ENCODE assay signal across 8 cellular contexts in genomic region chr20:50788045-50788867, GRCh38. TPM values are rescaled to one million over a fixed set of nuclear protein-coding genes. Genes with fewer than 3 reads are reported as not detected.
DNase-seq lines count a peak whose midpoint lies in the region; ATAC-seq and TF ChIP-seq lines count a peak whose summit lies in the region.

No MANE protein-coding gene starts in this region.

- no peaks in the 10 kb centered on the region for H3K27me3 Mint-ChIP-seq in progenitor cell of endocrine pancreas
- H3K27me3 Mint-ChIP-seq in activated CD4-positive, alpha-beta T cell treated with anti-CD3 and anti-CD28 coated beads, Interleukin-2, amount 10 ng/mL, durations not matched to agents 24 days and 14 days, result peaks cover 8% of the 10 kb centered on the region

- H3K4me1 Mint-ChIP-seq in progenitor cell of endocrine pancreas (ENCODE audit: low read depth), result peaks cover 11% of the 10 kb centered on the region
- H3K4me1 Mint-ChIP-seq in activated CD4-positive, alpha-beta T cell treated with anti-CD3 and anti-CD28 coated beads, Interleukin-2, amount 10 ng/mL, durations not matched to agents 24 days and 14 days, result peaks cover 6% of the 10 kb centered on the region

- TF ChIP-seq CTCF in progenitor cell of endocrine pancreas (IDR thresholded peaks at IDR 0.05; ENCODE audit: unreplicated experiment), result peak; percentile 48

- intact Hi-C loops in activated CD4-positive, alpha-beta T cell treated with anti-CD3 and anti-CD28 coated beads, Interleukin-2, amount 10 ng/mL, durations not matched to agents 24 days and 14 days (cut with micrococcal nuclease), result no loop called here

- H3K9me3 Mint-ChIP-seq in progenitor cell of endocrine pancreas (ENCODE audit: low read depth), result no peaks in the 10 kb centered on the region
- H3K9me3 Mint-ChIP-seq in activated CD4-positive, alpha-beta T cell treated with anti-CD3 and anti-CD28 coated beads, Interleukin-2, amount 10 ng/mL, durations not matched to agents 24 days and 14 days, result no peaks in the 10 kb centered on the region

- H3K27ac Mint-ChIP-seq in progenitor cell of endocrine pancreas, result peak overlapping the region; percentile 29
- H3K27ac Mint-ChIP-seq in activated CD4-positive, alpha-beta T cell treated with anti-CD3 and anti-CD28 coated beads, Interleukin-2, amount 10 ng/mL, durations not matched to agents 24 days and 14 days, result no peak overlapping the region

- ATAC-seq in GM21529 (IDR thresholded peaks at IDR 0.05; ENCODE audit: unreplicated experiment) (no peak), GM19035 (IDR thresholded peaks at IDR 0.05; ENCODE audit: unreplicated experiment) (no peak)

- DNase-seq in EL, result peak; percentile 79
- peak; percentile 70 for DNase-seq in NCI-H2227 (lab: John Stamatoyannopoulos, UW; ENCODE audit: unreplicated experiment)
- DNase-seq in dedifferentiated amniotic fluid mesenchymal stem cell (ENCODE audit: extremely low spot score), result peak; percentile 60
- no peak for DNase-seq in progenitor cell of endocrine pancreas (ENCODE audit: low spot score, unreplicated experiment)
- DNase-seq in C1 segment of cervical spinal cord (lab: John Stamatoyannopoulos, UW), result no peak
- DNase-seq in activated CD4-positive, alpha-beta T cell treated with anti-CD3 and anti-CD28 coated beads, Interleukin-2, amount 10 ng/mL, durations not matched to agents 24 days and 14 days, result no peak

- H3K36me3 Mint-ChIP-seq in progenitor cell of endocrine pancreas (ENCODE audit: insufficient read depth), result no peaks in the 10 kb centered on the region
- H3K36me3 Mint-ChIP-seq in activated CD4-positive, alpha-beta T cell treated with anti-CD3 and anti-CD28 coated beads, Interleukin-2, amount 10 ng/mL, durations not matched to agents 24 days and 14 days (ENCODE audit: low read depth), result no peaks in the 10 kb centered on the region

- H3K4me3 Mint-ChIP-seq in progenitor cell of endocrine pancreas (ENCODE audit: low read depth), result no peak overlapping the region
- H3K4me3 Mint-ChIP-seq in activated CD4-positive, alpha-beta T cell treated with anti-CD3 and anti-CD28 coated beads, Interleukin-2, amount 10 ng/mL, durations not matched to agents 24 days and 14 days, result no peak overlapping the region

RNA-seq across cellular contexts. Expression of gene BCAS4, which starts 6.6 kb away (rescaled TPM):
- total RNA-seq in progenitor cell of endocrine pancreas, result 8.5 and 8.9 TPM in 2 replicates
- total RNA-seq in activated CD4-positive, alpha-beta T cell treated with anti-CD3 and anti-CD28 coated beads, Interleukin-2, amount 10 ng/mL, durations not matched to agents 24 days and 14 days, result 7.2 and 8.4 TPM in 2 replicates

RNA-seq across cellular contexts. Expression of gene PARD6B, which starts 56.9 kb away (rescaled TPM):
- 29.7 and 32.9 TPM in 2 replicates for total RNA-seq in progenitor cell of endocrine pancreas
- total RNA-seq in activated CD4-positive, alpha-beta T cell treated with anti-CD3 and anti-CD28 coated beads, Interleukin-2, amount 10 ng/mL, durations not matched to agents 24 days and 14 days, result 6.0 and 7.0 TPM in 2 replicates

Comparison
In these comparisons a context has a peak if more than half of its experiments do, and no peak if none do; other contexts are left out.
1. DNase-seq: peak in EL (single experiment), NCI-H2227 (single experiment) and dedifferentiated amniotic fluid mesenchymal stem cell (single experiment); none in progenitor cell of endocrine pancreas (single experiment), C1 segment of cervical spinal cord (0 of 14) and activated CD4-positive, alpha-beta T cell treated with anti-CD3 and anti-CD28 coated beads, Interleukin-2, amount 10 ng/mL, durations not matched to agents 24 days and 14 days (single experiment).